Comparison of ENCODE assay signal across 9 cellular contexts in genomic region chr6:122730775-122731386, GRCh38. TPM values are rescaled to one million over a fixed set of nuclear protein-coding genes. Genes with fewer than 3 reads are reported as not detected.
DNase-seq lines count a peak whose midpoint lies in the region; ATAC-seq and TF ChIP-seq lines count a peak whose summit lies in the region.
"Had no signal": no experiment of that assay in that cellular context is flagged by ENCODE, and none has a peak within 500 bp of the region (broad histone marks: within the 10 kb centered on the region; RNA-seq: fewer than 3 reads in every experiment).

No MANE protein-coding gene starts in this region.

- intact Hi-C loops in MCF 10A (cut with micrococcal nuclease): loop anchor here (1.0 to 2.0 kb wide), 5 partner anchors 58 to 650 kb away; partner anchors contain the start of gene SMPDL3A
- intact Hi-C loops in right lobe of liver (cut with DNase I): no loop called here

- no peak overlapping the region for H3K27ac ChIP-seq in right lobe of liver

- 0% methylated on average over 4 of the region's 4 CpGs for WGBS in right lobe of liver (ENCODE audit: insufficient coverage, low coverage, low lambda C conversion rate, missing lambda C conversion rate)

- peak; percentile 67 for TF ChIP-seq CTCF in MCF 10A (IDR thresholded peaks at IDR 0.05; ENCODE audit: unreplicated experiment)
- TF ChIP-seq CTCF in right lobe of liver (IDR thresholded peaks at IDR 0.05): peak; percentile 72 to 89 (median 82)

- no peaks in the 10 kb centered on the region for H3K36me3 Mint-ChIP-seq in MCF 10A (ENCODE audit: insufficient read depth, unreplicated experiment)

- CTCF ChIA-PET in HEK293T (lab: Yijun Ruan, JAX) (interaction anchor here (0.6 to 8.1 kb wide), 8 partner anchors 18 to 649 kb away, joined by 3 to 87 read pairs (median 4); partner anchors contain the start of gene SMPDL3A), MCF 10A (lab: Yijun Ruan, JAX) (interaction anchor here (0.6 to 9.3 kb wide), 48 partner anchors 8 to 1400 kb away, joined by 3 to 238 read pairs (median 4); partner anchors contain the start of genes PKIB and SMPDL3A)

- no peak overlapping the region for H3K4me3 ChIP-seq in right lobe of liver

- POLR2A ChIA-PET in HEK293T (lab: Yijun Ruan, JAX): no interaction called here
- POLR2A ChIA-PET in MCF 10A (lab: Yijun Ruan, JAX): interaction anchor here (1.2 to 8.7 kb wide), 3 partner anchors 58 to 108 kb away, joined by 3 to 55 read pairs (median 14); partner anchors contain the start of gene SMPDL3A

- no peak for TF ChIP-seq POLR2A in right lobe of liver (IDR thresholded peaks at IDR 0.05)

- no peaks in the 10 kb centered on the region for H3K36me3 ChIP-seq in right lobe of liver

- BruUV-seq in MCF 10A (replicated peaks; lab: Mats Ljungman, UMichigan): no TSS peak

- H3K4me1 ChIP-seq in right lobe of liver: no peaks in the 10 kb centered on the region

- H3K27me3 Mint-ChIP-seq in MCF 10A (ENCODE audit: insufficient read depth, unreplicated experiment): no peaks in the 10 kb centered on the region

- DNase-seq in stimulated activated CD4-positive, alpha-beta T cell treated with anti-CD3 and anti-CD28 coated beads, Interleukin-15, amount 100 ng/mL, for 24 hours: peak; percentile 4
- DNase-seq in stimulated activated CD4-positive, alpha-beta T cell treated with anti-CD3 and anti-CD28 coated beads, Interleukin-4, amount 100 ng/mL, for 1 hour: no peak
- DNase-seq in HEK293T (ENCODE audit: extremely low spot score): peak; percentile 44
- peak; percentile 69 for DNase-seq in NCI-H2171 treated with DMSO at 0.1 percent for 48 hours (lab: John Stamatoyannopoulos, UW)
- peak; percentile 63 for DNase-seq in MCF 10A (ENCODE audit: unreplicated experiment)
- DNase-seq in right lobe of liver: no peak
- no peak for DNase-seq in activated CD4-positive, alpha-beta T cell treated with anti-CD3 and anti-CD28 coated beads for 1 hour

- no peaks in the 10 kb centered on the region for H3K27me3 ChIP-seq in right lobe of liver

- H3K9me3 Mint-ChIP-seq in MCF 10A (ENCODE audit: unreplicated experiment): no peaks in the 10 kb centered on the region
- H3K9me3 Mint-ChIP-seq: central memory CD8-positive, alpha-beta T cell had no signal

- H3K9me3 ChIP-seq in right lobe of liver: no peaks in the 10 kb centered on the region

- peaks cover 11% of the 10 kb centered on the region for H3K4me1 Mint-ChIP-seq in MCF 10A (ENCODE audit: insufficient read depth, unreplicated experiment)
- H3K4me1 Mint-ChIP-seq: central memory CD8-positive, alpha-beta T cell had no signal

- ATAC-seq in right lobe of liver (peak; percentile 72 to 86 (median 80)), HG03439 (IDR thresholded peaks at IDR 0.05; ENCODE audit: unreplicated experiment) (no peak)

- no peak overlapping the region for H3K4me3 Mint-ChIP-seq in MCF 10A (ENCODE audit: unreplicated experiment)
- H3K4me3 Mint-ChIP-seq: central memory CD8-positive, alpha-beta T cell had no signal

- H3K27ac Mint-ChIP-seq in MCF 10A (ENCODE audit: low read depth, unreplicated experiment): no peak overlapping the region

TF ChIP-seq in HEK293T, 16 proteins besides CTCF, POLR2A, EP300 and RAD21:
- no peak for TF ChIP-seq L3MBTL2 (conservative IDR thresholded peaks at IDR 0.05)
- no peak for TF ChIP-seq FOXM1 (IDR thresholded peaks at IDR 0.05; ENCODE audit: borderline replicate concordance)
- TF ChIP-seq SP1 (IDR thresholded peaks at IDR 0.05): no peak
- no peak for TF ChIP-seq FOXK2 (IDR thresholded peaks at IDR 0.05)
- no peak for TF ChIP-seq ZNF384 (IDR thresholded peaks at IDR 0.05)
- no peak for TF ChIP-seq LEF1 (IDR thresholded peaks at IDR 0.05; ENCODE audit: borderline replicate concordance)
- no peak for TF ChIP-seq CTBP1 (IDR thresholded peaks at IDR 0.05; ENCODE audit: borderline replicate concordance)
- no peak for TF ChIP-seq NFRKB (IDR thresholded peaks at IDR 0.05)
- no peak for TF ChIP-seq ELF4 (IDR thresholded peaks at IDR 0.05)
- no peak for TF ChIP-seq HDGF (IDR thresholded peaks at IDR 0.05; ENCODE audit: borderline replicate concordance)
- no peak for TF ChIP-seq SUZ12 (IDR thresholded peaks at IDR 0.05)
- no peak for TF ChIP-seq ARNT (IDR thresholded peaks at IDR 0.05)
- TF ChIP-seq, protein P1, sequence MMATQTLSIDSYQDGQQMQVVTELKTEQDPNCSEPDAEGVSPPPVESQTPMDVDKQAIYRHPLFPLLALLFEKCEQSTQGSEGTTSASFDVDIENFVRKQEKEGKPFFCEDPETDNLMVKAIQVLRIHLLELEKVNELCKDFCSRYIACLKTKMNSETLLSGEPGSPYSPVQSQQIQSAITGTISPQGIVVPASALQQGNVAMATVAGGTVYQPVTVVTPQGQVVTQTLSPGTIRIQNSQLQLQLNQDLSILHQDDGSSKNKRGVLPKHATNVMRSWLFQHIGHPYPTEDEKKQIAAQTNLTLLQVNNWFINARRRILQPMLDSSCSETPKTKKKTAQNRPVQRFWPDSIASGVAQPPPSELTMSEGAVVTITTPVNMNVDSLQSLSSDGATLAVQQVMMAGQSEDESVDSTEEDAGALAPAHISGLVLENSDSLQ (IDR thresholded peaks at IDR 0.05): no peak
- TF ChIP-seq FOXA1 (IDR thresholded peaks at IDR 0.05): no peak
- TF ChIP-seq BHLHE40 (IDR thresholded peaks at IDR 0.05; ENCODE audit: borderline replicate concordance): no peak
- no peak for TF ChIP-seq TARDBP (IDR thresholded peaks at IDR 0.05)
TF ChIP-seq in HEK293T: peak in this region for 0.

RNA-seq across cellular contexts. Expression of gene FABP7, which starts 48.6 kb away (rescaled TPM):
- total RNA-seq in MCF 10A (2022): not detected in 2 replicates
- total RNA-seq in right lobe of liver: not detected

RNA-seq across cellular contexts. Expression of gene SMPDL3A, which starts 58.2 kb away (rescaled TPM):
- 3.5 and 4.7 TPM in 2 replicates for total RNA-seq in MCF 10A (2022)
- 10 to 100 TPM; 27.5 to 51.9 (median 36.1) TPM for total RNA-seq in right lobe of liver

Comparison
In these comparisons a context has a peak if more than half of its experiments do, and no peak if none do; other contexts are left out.
1. DNase-seq: peak in stimulated activated CD4-positive, alpha-beta T cell treated with anti-CD3 and anti-CD28 coated beads, Interleukin-15, amount 100 ng/mL, for 24 hours (single experiment), HEK293T (single experiment), NCI-H2171 treated with DMSO at 0.1 percent for 48 hours (single experiment) and MCF 10A (single experiment); none in stimulated activated CD4-positive, alpha-beta T cell treated with anti-CD3 and anti-CD28 coated beads, Interleukin-4, amount 100 ng/mL, for 1 hour (single experiment), right lobe of liver (0 of 3) and activated CD4-positive, alpha-beta T cell treated with anti-CD3 and anti-CD28 coated beads for 1 hour (single experiment).